ENCODE assay signal across 7 cellular contexts in genomic region chr3:183698760-183699159, GRCh38. TPM values are rescaled to one million over a fixed set of nuclear protein-coding genes. Genes with fewer than 3 reads are reported as not detected.
DNase-seq lines count a peak whose midpoint lies in the region; ATAC-seq and TF ChIP-seq lines count a peak whose summit lies in the region.

No MANE protein-coding gene starts in this region.

- H2AFZ ChIP-seq in Loucy (ENCODE audit: low read length) = no peak overlapping the region

- DNase-seq in activated CD4-positive, alpha-beta memory T cell treated with anti-CD3 and anti-CD28 coated beads, Interleukin-2, amount 10 ng/mL, durations not matched to agents 7 days and 5 days = no peak
- DNase-seq in Right ventricle myocardium superior (no peak), psoas muscle (no peak)

- H3K27ac Mint-ChIP-seq in activated CD4-positive, alpha-beta memory T cell treated with anti-CD3 and anti-CD28 coated beads, Interleukin-2, amount 10 ng/mL, durations not matched to agents 7 days and 5 days = peak overlapping the region; percentile 72

- no peaks in the 10 kb centered on the region for H3K27me3 Mint-ChIP-seq in activated CD4-positive, alpha-beta memory T cell treated with anti-CD3 and anti-CD28 coated beads, Interleukin-2, amount 10 ng/mL, durations not matched to agents 7 days and 5 days

- intact Hi-C loops in Right ventricle myocardium superior (cut with DNase I) = no loop called here
- intact Hi-C loops in psoas muscle (cut with DNase I) = no loop called here

- CTCF ChIA-PET in activated CD4-positive, alpha-beta memory T cell treated with anti-CD3 and anti-CD28 coated beads, Interleukin-2, amount 10 ng/mL, durations not matched to agents 7 days and 5 days (lab: Charles Lee) = interaction anchor here (1.1 to 1.8 kb wide), 3 partner anchors 62 to 229 kb away, joined by 4 to 5 read pairs (median 5); no protein-coding TSS in a partner anchor

- TF ChIP-seq CTCF in Loucy (conservative IDR thresholded peaks at IDR 0.05; ENCODE audit: low read length) (no peak), psoas muscle (IDR thresholded peaks at IDR 0.05) (no peak)

- peaks cover 45% of the 10 kb centered on the region for H3K4me1 Mint-ChIP-seq in activated CD4-positive, alpha-beta memory T cell treated with anti-CD3 and anti-CD28 coated beads, Interleukin-2, amount 10 ng/mL, durations not matched to agents 7 days and 5 days

- peak; percentile 52 for ATAC-seq in Right ventricle myocardium superior (ENCODE audit: poor library complexity)
- no peak for ATAC-seq in psoas muscle
- no peak for ATAC-seq in GM19023 (IDR thresholded peaks at IDR 0.05; ENCODE audit: unreplicated experiment)
- ATAC-seq in GM21526 (IDR thresholded peaks at IDR 0.05; ENCODE audit: low FRiP score, unreplicated experiment) = no peak

- POLR2A ChIA-PET in activated CD4-positive, alpha-beta memory T cell treated with anti-CD3 and anti-CD28 coated beads, Interleukin-2, amount 10 ng/mL, durations not matched to agents 7 days and 5 days (lab: Charles Lee) = interaction anchor here (0.6 to 3.5 kb wide), 11 partner anchors 10 to 271 kb away, joined by 3 to 85 read pairs (median 7); partner anchors contain the start of genes KLHL24 and MCF2L2

- peaks cover 66% of the 10 kb centered on the region for H3K79me2 ChIP-seq in Loucy (ENCODE audit: insufficient read depth, low read length)

- H3K36me3 ChIP-seq in ES-I3 (ENCODE audit: insufficient read depth, low read length) (no peaks in the 10 kb centered on the region), Loucy (ENCODE audit: insufficient read depth, low read length) (no peaks in the 10 kb centered on the region), psoas muscle (ENCODE audit: insufficient read depth in 1 of 2, low read depth in 1 of 2) (no peaks in the 10 kb centered on the region)

- H3K4me3 Mint-ChIP-seq in activated CD4-positive, alpha-beta memory T cell treated with anti-CD3 and anti-CD28 coated beads, Interleukin-2, amount 10 ng/mL, durations not matched to agents 7 days and 5 days = peak overlapping the region; percentile 82

- no peaks in the 10 kb centered on the region for H3F3A ChIP-seq in Loucy (ENCODE audit: low read depth)

- H3K27me3 ChIP-seq in Loucy (ENCODE audit: insufficient read depth, low read length, poor library complexity, severe bottlenecking) (no peaks in the 10 kb centered on the region), psoas muscle (ENCODE audit: insufficient read depth in 3 of 3, low read length in 2 of 3) (no peaks in the 10 kb centered on the region)

- peaks cover 57% of the 10 kb centered on the region for H4K20me1 ChIP-seq in Loucy (ENCODE audit: insufficient read depth, low read length, poor library complexity, severe bottlenecking)

- peaks cover 8% of the 10 kb centered on the region for H3K4me1 ChIP-seq in ES-I3 (ENCODE audit: insufficient read depth, low read length)
- H3K4me1 ChIP-seq in Loucy (ENCODE audit: insufficient read depth, low read length, poor library complexity, severe bottlenecking) = peaks cover 42% of the 10 kb centered on the region
- H3K4me1 ChIP-seq in psoas muscle = peaks cover 26% of the 10 kb centered on the region

- peak overlapping the region; percentile 91 for H3K27ac ChIP-seq in psoas muscle

- H3K4me3 ChIP-seq in Loucy (ENCODE audit: low read length, poor library complexity, severe bottlenecking) (peak overlapping the region; percentile 94), psoas muscle (peak overlapping the region; percentile 99)

- H3K9me3 Mint-ChIP-seq in activated CD4-positive, alpha-beta memory T cell treated with anti-CD3 and anti-CD28 coated beads, Interleukin-2, amount 10 ng/mL, durations not matched to agents 7 days and 5 days = no peaks in the 10 kb centered on the region

- 17 to 21% (median 19%) methylated on average over 9 of the region's 9 CpGs for WGBS in psoas muscle, 3 donors

- H3K9ac ChIP-seq in ES-I3 (ENCODE audit: low read depth, low read length) = peak overlapping the region; percentile 99
- peak overlapping the region; percentile 92 for H3K9ac ChIP-seq in Loucy (ENCODE audit: low read depth, low read length, poor library complexity, severe bottlenecking)

- H3K9me3 ChIP-seq in ES-I3 (ENCODE audit: control insufficient read depth, insufficient read depth, low read length) (no peaks in the 10 kb centered on the region), Loucy (ENCODE audit: insufficient read depth, low read depth, low read length) (no peaks in the 10 kb centered on the region), psoas muscle (no peaks in the 10 kb centered on the region)

- peak overlapping the region; percentile 84 for H3K4me2 ChIP-seq in Loucy (ENCODE audit: low read depth, low read length, poor library complexity, severe bottlenecking)

- H3K9me2 ChIP-seq in Loucy (replicated peaks; ENCODE audit: low read depth, low read length) = no peaks in the 10 kb centered on the region

- peaks cover 38% of the 10 kb centered on the region for H3K36me3 Mint-ChIP-seq in activated CD4-positive, alpha-beta memory T cell treated with anti-CD3 and anti-CD28 coated beads, Interleukin-2, amount 10 ng/mL, durations not matched to agents 7 days and 5 days (ENCODE audit: low read depth)

RNA-seq across cellular contexts. Expression of gene YEATS2, which starts 1.2 kb away (rescaled TPM):
- 10 to 100 TPM; 51.7 to 56.5 TPM for total RNA-seq in activated CD4-positive, alpha-beta memory T cell treated with anti-CD3 and anti-CD28 coated beads, Interleukin-2, amount 10 ng/mL, durations not matched to agents 7 days and 5 days
- 7.7 TPM for total RNA-seq in Right ventricle myocardium superior
- 1 to 10 TPM; 3.7 to 8.9 (median 7.6) TPM for total RNA-seq in psoas muscle
- 1 to 10 TPM; 1.8 to 4.6 (median 3.7) TPM for polyA plus RNA-seq in psoas muscle
